Comparison of ENCODE assay signal across 14 cellular contexts in the genomic region with DNA sequence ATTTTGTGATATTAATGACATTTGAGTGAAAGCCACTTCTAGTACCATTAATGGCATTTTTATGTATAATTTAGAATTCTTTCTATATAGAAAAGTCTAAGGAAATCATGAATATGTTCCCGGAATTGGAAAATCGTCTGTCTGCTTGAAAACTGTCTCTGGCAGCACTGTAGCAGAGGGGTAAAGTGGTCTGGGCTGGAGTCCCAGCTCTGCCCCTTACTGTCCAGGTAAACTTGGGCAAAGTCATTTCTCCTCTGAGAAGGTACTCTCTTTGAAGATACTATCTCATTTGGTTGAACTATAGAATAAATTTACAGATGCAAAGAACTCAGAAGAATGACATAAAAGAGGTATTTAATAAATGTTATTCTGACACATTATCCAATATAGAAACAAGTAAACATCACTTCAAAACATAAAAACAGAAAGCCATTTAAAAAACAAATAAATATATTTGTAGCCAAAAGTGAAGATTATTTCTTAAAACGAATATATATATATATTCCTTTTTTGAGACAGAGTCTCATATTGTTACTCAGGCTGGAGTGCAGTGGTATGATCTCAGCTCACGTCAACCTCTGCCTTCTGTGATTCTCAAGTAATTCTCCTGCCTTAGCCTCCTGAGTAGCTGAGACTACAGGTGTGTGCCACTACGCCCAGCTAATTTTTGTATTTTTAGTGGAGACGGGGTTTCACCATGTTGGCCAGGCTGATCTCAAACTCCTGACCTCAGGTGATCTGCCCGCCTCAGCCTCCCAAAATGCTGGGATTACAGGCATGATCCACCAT.
A peak's percentile ranks its signal among the peaks of the same experiment; 100 is the strongest.
DNase-seq lines count a peak whose midpoint lies in the region; ATAC-seq and TF ChIP-seq lines count a peak whose summit lies in the region.
"Had no signal": no experiment of that assay in that cellular context is flagged by ENCODE, and none has a peak within 500 bp of the region (broad histone marks: within the 10 kb centered on the region; RNA-seq: fewer than 3 reads in every experiment).

No MANE protein-coding gene starts in this region.

- H2BK15ac ChIP-seq in mesendoderm (replicated peaks; ENCODE audit: low read depth): no peak overlapping the region

- H4K8ac ChIP-seq in mesendoderm (ENCODE audit: low read depth, low read length): no peak overlapping the region

- CTCF ChIA-PET in HCT116 (lab: Charles Lee): no interaction called here
- CTCF ChIA-PET in activated CD4-positive, alpha-beta memory T cell treated with anti-CD3 and anti-CD28 coated beads, Interleukin-2, amount 10 ng/mL, durations not matched to agents 7 days and 5 days (lab: Charles Lee): interaction anchor here (0.9 to 7.4 kb wide), 3 partner anchors 150 to 166 kb away, joined by 3 to 59 read pairs (median 8); partner anchors contain the start of gene ITGA4

- POLR2A ChIA-PET in HCT116 (lab: Charles Lee): no interaction called here
- POLR2A ChIA-PET in activated CD4-positive, alpha-beta memory T cell treated with anti-CD3 and anti-CD28 coated beads, Interleukin-2, amount 10 ng/mL, durations not matched to agents 7 days and 5 days (lab: Charles Lee): interaction anchor here (0.9 to 11.8 kb wide), 14 partner anchors 32 to 200 kb away, joined by 3 to 611 read pairs (median 10); partner anchors contain the start of gene ITGA4

- H3K4me1 Mint-ChIP-seq in CD14-positive monocyte (peaks cover 73% of the 10 kb centered on the region), naive B cell (peaks cover 55 to 69% (median 65%) of the 10 kb centered on the region in 3 donors)
- H3K4me1 Mint-ChIP-seq in activated CD4-positive, alpha-beta memory T cell treated with anti-CD3 and anti-CD28 coated beads, Interleukin-2, amount 10 ng/mL, durations not matched to agents 7 days and 5 days: peaks cover 71% of the 10 kb centered on the region

- H3K79me1 ChIP-seq in mesendoderm (ENCODE audit: low read length): no peaks in the 10 kb centered on the region

- no peak overlapping the region for H3K9ac ChIP-seq in HCT116 (ENCODE audit: low read length)
- no peak overlapping the region for H3K9ac ChIP-seq in mesendoderm (ENCODE audit: low read length)

- no peak overlapping the region for H3K18ac ChIP-seq in mesendoderm (ENCODE audit: low read length)

- H3K79me2 ChIP-seq in HCT116 (ENCODE audit: insufficient read depth, low read length) (no peaks in the 10 kb centered on the region), mesendoderm (ENCODE audit: control insufficient read depth, insufficient read depth, low read length) (no peaks in the 10 kb centered on the region)

- H3K27ac Mint-ChIP-seq in CD14-positive monocyte (peak overlapping the region; percentile 31 to 95 (median 89)), naive B cell (peak overlapping the region; percentile 91 to 99 (median 98))
- peak overlapping the region; percentile 85 for H3K27ac Mint-ChIP-seq in activated CD4-positive, alpha-beta memory T cell treated with anti-CD3 and anti-CD28 coated beads, Interleukin-2, amount 10 ng/mL, durations not matched to agents 7 days and 5 days

- H3K4me1 ChIP-seq in HCT116 (ENCODE audit: control insufficient read depth in 1 of 2, insufficient read depth in 2 of 2, low read length in 2 of 2) (no peaks in the 10 kb centered on the region), mesendoderm (ENCODE audit: control insufficient read depth, low read depth, low read length) (no peaks in the 10 kb centered on the region)

- H3K27ac ChIP-seq in HCT116 (ENCODE audit: low read depth, low read length): no peak overlapping the region
- no peak overlapping the region for H3K27ac ChIP-seq in mesendoderm (ENCODE audit: low read depth, low read length)

- H3K23ac ChIP-seq in mesendoderm (ENCODE audit: low read length): no peak overlapping the region

- no peak for TF ChIP-seq RAD21 in HCT116 (IDR thresholded peaks at IDR 0.05; ENCODE audit: low read depth)

- intact Hi-C loops in CD14-positive monocyte (cut with micrococcal nuclease) (loop anchor here (5.0 to 10.0 kb wide), 4 partner anchors 53 to 150 kb away; partner anchors contain the start of gene ITGA4 (in 2 of the 2)), HCT116 (cut with micrococcal nuclease) (no loop called here)

- H3K36me3 Mint-ChIP-seq in CD14-positive monocyte: no peaks in the 10 kb centered on the region
- no peaks in the 10 kb centered on the region for H3K36me3 Mint-ChIP-seq in activated CD4-positive, alpha-beta memory T cell treated with anti-CD3 and anti-CD28 coated beads, Interleukin-2, amount 10 ng/mL, durations not matched to agents 7 days and 5 days (ENCODE audit: low read depth)
- no peaks in the 10 kb centered on the region for H3K36me3 Mint-ChIP-seq in naive B cell

- no peaks in the 10 kb centered on the region for H3K9me3 ChIP-seq in HCT116 (ENCODE audit: control insufficient read depth in 1 of 2, insufficient read depth in 1 of 2, low read depth in 1 of 2, low read length in 2 of 2)

- no peak overlapping the region for H2BK120ac ChIP-seq in mesendoderm (ENCODE audit: low read depth, low read length)

- no peaks in the 10 kb centered on the region for H4K20me1 ChIP-seq in HCT116 (ENCODE audit: insufficient read depth)

- H3K4ac ChIP-seq in mesendoderm (ENCODE audit: low read depth, low read length): no peak overlapping the region

- H3K36me3 ChIP-seq in HCT116 (ENCODE audit: control insufficient read depth in 1 of 2, insufficient read depth in 2 of 2, low read length in 2 of 2): no peaks in the 10 kb centered on the region
- no peaks in the 10 kb centered on the region for H3K36me3 ChIP-seq in mesendoderm (ENCODE audit: control insufficient read depth, insufficient read depth, low read length)

- DNase-seq in CD14-positive monocyte (ENCODE audit: low spot score) (no peak), HCT116 (ENCODE audit: low read depth, low spot score) (no peak), naive B cell (no peak), inferior parietal cortex (ENCODE audit: extremely low spot score) (no peak), NCI-H187 (lab: John Stamatoyannopoulos, UW) (no peak), mesendoderm (no peak), GM10266 (ENCODE audit: extremely low spot score) (no peak)
- DNase-seq in activated CD4-positive, alpha-beta memory T cell treated with anti-CD3 and anti-CD28 coated beads, Interleukin-2, amount 10 ng/mL, durations not matched to agents 7 days and 5 days: no peak
- DNase-seq: activated CD4-positive, alpha-beta T cell treated with anti-CD3 and anti-CD28 coated beads for 48 hours; foreskin melanocyte; GOT3; NCI-H1694 treated with DMSO at 0.1 percent for 48 hours; NCI-H82; stimulated activated CD8-positive, alpha-beta memory T cell treated with anti-CD3 and anti-CD28 coated beads, Interleukin-4, amount 100 ng/mL, for 48 hours had no signal

- WGBS in mesendoderm (ENCODE audit: extremely low coverage, insufficient coverage, low lambda C conversion rate): no CpG with 5 or more reads among the region's 7 CpGs

- H3K56ac ChIP-seq in mesendoderm (ENCODE audit: low read length): no peak overlapping the region

- H3K9me3 Mint-ChIP-seq in CD14-positive monocyte (no peaks in the 10 kb centered on the region), naive B cell (no peaks in the 10 kb centered on the region)
- no peaks in the 10 kb centered on the region for H3K9me3 Mint-ChIP-seq in activated CD4-positive, alpha-beta memory T cell treated with anti-CD3 and anti-CD28 coated beads, Interleukin-2, amount 10 ng/mL, durations not matched to agents 7 days and 5 days

- no peaks in the 10 kb centered on the region for H3K9me2 ChIP-seq in HCT116 (ENCODE audit: insufficient read depth)

- RAD21 ChIA-PET in HCT116 (lab: Charles Lee; ENCODE audit: low non-redundant PET in 1 of 2, low total read pairs in 2 of 2, uncharacterized antibody in 2 of 2, unreplicated experiment in 2 of 2): no interaction called here

- peak overlapping the region; percentile 48 for H2AFZ ChIP-seq in HCT116 (ENCODE audit: low read depth, low read length, poor library complexity, severe bottlenecking)

- TF ChIP-seq POLR2A in HCT116 (IDR thresholded peaks at IDR 0.05; ENCODE audit: borderline replicate concordance, extremely low read depth, insufficient read depth, insufficient read length): no peak

- no peaks in the 10 kb centered on the region for H3K27me3 ChIP-seq in HCT116 (ENCODE audit: insufficient read depth, low read length)
- H3K27me3 ChIP-seq in mesendoderm (ENCODE audit: insufficient read depth, low read length, poor library complexity): no peaks in the 10 kb centered on the region

- no peak overlapping the region for H2AK5ac ChIP-seq in mesendoderm (ENCODE audit: low read length)

- no peak for ATAC-seq in HCT116
- ATAC-seq in naive B cell (ENCODE audit: low read depth in 2 of 2): no peak

- no peak overlapping the region for H2BK5ac ChIP-seq in mesendoderm (ENCODE audit: low read length)

- BruUV-seq in HCT116 (replicated peaks; lab: Mats Ljungman, UMichigan): no TSS peak

- H4K5ac ChIP-seq in mesendoderm (ENCODE audit: low read length): no peak overlapping the region

- TF ChIP-seq CTCF in CD14-positive monocyte (IDR thresholded peaks at IDR 0.05) (no peak), HCT116 (IDR thresholded peaks at IDR 0.05 in 2 of 3, conservative IDR thresholded peaks at IDR 0.05 in 1 of 3; ENCODE audit: borderline replicate concordance in 1 of 3, insufficient read depth in 1 of 3, low read depth in 2 of 3, low read length in 2 of 3) (no peak), GM10266 (IDR thresholded peaks at IDR 0.05; ENCODE audit: control insufficient read depth, insufficient read depth, low read depth, missing control alignments) (no peak)

- H3K4me3 Mint-ChIP-seq in CD14-positive monocyte (no peak overlapping the region), naive B cell (peak overlapping the region; percentile 60 to 89 (median 76))
- H3K4me3 Mint-ChIP-seq in activated CD4-positive, alpha-beta memory T cell treated with anti-CD3 and anti-CD28 coated beads, Interleukin-2, amount 10 ng/mL, durations not matched to agents 7 days and 5 days: peak overlapping the region; percentile 69

- H3K27me3 Mint-ChIP-seq in CD14-positive monocyte (ENCODE audit: low read depth in 3 of 3): no peaks in the 10 kb centered on the region
- H3K27me3 Mint-ChIP-seq in activated CD4-positive, alpha-beta memory T cell treated with anti-CD3 and anti-CD28 coated beads, Interleukin-2, amount 10 ng/mL, durations not matched to agents 7 days and 5 days: no peaks in the 10 kb centered on the region
- no peaks in the 10 kb centered on the region for H3K27me3 Mint-ChIP-seq in naive B cell

- H3K4me3 ChIP-seq in HCT116 (replicated peaks in 1 of 2; ENCODE audit: low read depth in 1 of 2, low read length in 2 of 2) (no peak overlapping the region), mesendoderm (ENCODE audit: low read length) (no peak overlapping the region)

- H3K4me2 ChIP-seq in HCT116 (ENCODE audit: low read length) (no peak overlapping the region), mesendoderm (ENCODE audit: low read length) (no peak overlapping the region)

TF ChIP-seq in HCT116, 20 proteins besides CTCF, POLR2A, EP300 and RAD21 (continues in another document):
- TF ChIP-seq SP1 (IDR thresholded peaks at IDR 0.05; ENCODE audit: low read depth): no peak
- TF ChIP-seq ZFX (IDR thresholded peaks at IDR 0.05): no peak
- TF ChIP-seq ZNF274 (IDR thresholded peaks at IDR 0.05; ENCODE audit: low read depth, low read length): no peak
- TF ChIP-seq EGR1 (IDR thresholded peaks at IDR 0.05; ENCODE audit: low read depth): no peak
- no peak for TF ChIP-seq POLR2AphosphoS5 (IDR thresholded peaks at IDR 0.05; ENCODE audit: low read depth, low read length)
- TF ChIP-seq SRF (IDR thresholded peaks at IDR 0.05; ENCODE audit: low read depth): no peak

Comparison
In these comparisons a context has a peak if more than half of its experiments do, and no peak if none do; other contexts are left out.
1. H3K4me3 Mint-ChIP-seq: peak in activated CD4-positive, alpha-beta memory T cell treated with anti-CD3 and anti-CD28 coated beads, Interleukin-2, amount 10 ng/mL, durations not matched to agents 7 days and 5 days (single experiment) and naive B cell (8 of 8); none in CD14-positive monocyte (0 of 2).
2. Peak in every context shown above with its lines, with median percentiles within 50 percentile points of each other: H3K27ac Mint-ChIP-seq.